ENCODE assay signal across 31 cellular contexts in genomic region chr17:75918112-75918445, GRCh38.
"Had no signal": no experiment of that assay in that cellular context is flagged by ENCODE, and none has a peak within 500 bp of the region (broad histone marks: within the 10 kb centered on the region; RNA-seq: fewer than 3 reads in every experiment).

No MANE protein-coding gene starts in this region.

- DNase-seq: activated CD4-positive, alpha-beta memory T cell treated with anti-CD3 and anti-CD28 coated beads, Interleukin-2, amount 10 ng/mL, durations not matched to agents 7 days and 5 days; activated CD4-positive, alpha-beta T cell treated with anti-CD3 and anti-CD28 coated beads for 1 hour; activated CD4-positive, alpha-beta T cell treated with anti-CD3 and anti-CD28 coated beads for 4 hours; activated CD4-positive, alpha-beta T cell treated with anti-CD3 and anti-CD28 coated beads, Interleukin-2, amount 10 ng/mL, durations not matched to agents 7 days and 5 days; activated CD4-positive, alpha-beta T cell treated with anti-CD3 and anti-CD28 coated beads, Interleukin-2, amount 50 U/mL, for 4 hours; activated CD4-positive, CD25-positive, alpha-beta regulatory T cell; activated CD8-positive, alpha-beta memory T cell treated with anti-CD3 and anti-CD28 coated beads, Interleukin-2, amount 50 U/mL, for 48 hours; activated gamma-delta T cell; activated naive CD4-positive, alpha-beta T cell; activated naive CD4-positive, alpha-beta T cell treated with anti-CD3 and anti-CD28 coated beads, Interleukin-2, amount 10 ng/mL, durations not matched to agents 7 days and 5 days; activated naive CD8-positive, alpha-beta T cell treated with anti-CD3 and anti-CD28 coated beads, Interleukin-2, amount 10 ng/mL, durations not matched to agents 7 days and 5 days; activated T-cell treated with anti-CD3 and anti-CD28 coated beads for 4 hours; activated T-cell treated with anti-CD3 and anti-CD28 coated beads, Interleukin-2, amount 50 U/mL, for 24 hours; activated T-cell treated with anti-CD3 and anti-CD28 coated beads, Interleukin-2, amount 50 U/mL, for 72 hours; central memory CD4-positive, alpha-beta T cell; cerebellar nuclear complex; colonic mucosa; effector CD8-positive, alpha-beta T cell; esophagus squamous epithelium; foreskin melanocyte; heart right ventricle; T-helper 9 cell had no signal

- H3K4me3 ChIP-seq: ascending aorta, breast epithelium, cardiac muscle cell, colonic mucosa, esophagus squamous epithelium, gastroesophageal sphincter, heart right ventricle had no signal

- ATAC-seq: activated naive CD4-positive, alpha-beta T cell treated with anti-CD3 and anti-CD28 coated beads, Interleukin-2, amount 50 U/mL, for 72 hours; activated T-cell treated with anti-CD3 and anti-CD28 coated beads, Interleukin-2, amount 50 U/mL, for 72 hours; gastroesophageal sphincter; heart right ventricle had no signal

- H3K9me3 ChIP-seq: ascending aorta, breast epithelium, colonic mucosa, esophagus squamous epithelium, gastroesophageal sphincter, heart right ventricle had no signal

- H3K27ac Mint-ChIP-seq: activated CD4-positive, alpha-beta memory T cell treated with anti-CD3 and anti-CD28 coated beads, Interleukin-2, amount 10 ng/mL, durations not matched to agents 7 days and 5 days; activated CD4-positive, alpha-beta T cell treated with anti-CD3 and anti-CD28 coated beads, Interleukin-2, amount 10 ng/mL, durations not matched to agents 7 days and 5 days; activated naive CD4-positive, alpha-beta T cell treated with anti-CD3 and anti-CD28 coated beads, Interleukin-2, amount 10 ng/mL, durations not matched to agents 7 days and 5 days; activated naive CD4-positive, alpha-beta T cell treated with anti-CD3 and anti-CD28 coated beads, Interleukin-2, amount 50 U/mL, for 72 hours; activated naive CD8-positive, alpha-beta T cell treated with anti-CD3 and anti-CD28 coated beads, Interleukin-2, amount 10 ng/mL, durations not matched to agents 7 days and 5 days; activated T-cell treated with anti-CD3 and anti-CD28 coated beads, Interleukin-2, amount 50 U/mL, for 24 hours; activated T-cell treated with anti-CD3 and anti-CD28 coated beads, Interleukin-2, amount 50 U/mL, for 72 hours had no signal

- H3K27ac ChIP-seq: ascending aorta, breast epithelium, cardiac muscle cell, colonic mucosa, epithelial cell of prostate, esophagus squamous epithelium, gastroesophageal sphincter, heart right ventricle had no signal

- H3K36me3 ChIP-seq: breast epithelium, cardiac muscle cell, colonic mucosa had no signal

- H3K27me3 ChIP-seq: ascending aorta, breast epithelium, cardiac muscle cell, colonic mucosa, esophagus squamous epithelium, gastroesophageal sphincter, heart right ventricle had no signal

- H3K4me1 Mint-ChIP-seq: brain had no signal

- H3K9me3 Mint-ChIP-seq: activated CD4-positive, alpha-beta memory T cell treated with anti-CD3 and anti-CD28 coated beads, Interleukin-2, amount 10 ng/mL, durations not matched to agents 7 days and 5 days; activated CD4-positive, alpha-beta T cell treated with anti-CD3 and anti-CD28 coated beads, Interleukin-2, amount 10 ng/mL, durations not matched to agents 7 days and 5 days; activated naive CD4-positive, alpha-beta T cell treated with anti-CD3 and anti-CD28 coated beads, Interleukin-2, amount 10 ng/mL, durations not matched to agents 7 days and 5 days; activated naive CD4-positive, alpha-beta T cell treated with anti-CD3 and anti-CD28 coated beads, Interleukin-2, amount 50 U/mL, for 72 hours; activated naive CD8-positive, alpha-beta T cell treated with anti-CD3 and anti-CD28 coated beads, Interleukin-2, amount 10 ng/mL, durations not matched to agents 7 days and 5 days; activated T-cell treated with anti-CD3 and anti-CD28 coated beads, Interleukin-2, amount 50 U/mL, for 24 hours; activated T-cell treated with anti-CD3 and anti-CD28 coated beads, Interleukin-2, amount 50 U/mL, for 72 hours; brain had no signal

- FAIRE-seq: endometrium, endothelial cell of umbilical vein had no signal

- H3K4me3 Mint-ChIP-seq: activated CD4-positive, alpha-beta memory T cell treated with anti-CD3 and anti-CD28 coated beads, Interleukin-2, amount 10 ng/mL, durations not matched to agents 7 days and 5 days; activated CD4-positive, alpha-beta T cell treated with anti-CD3 and anti-CD28 coated beads, Interleukin-2, amount 10 ng/mL, durations not matched to agents 7 days and 5 days; activated naive CD4-positive, alpha-beta T cell treated with anti-CD3 and anti-CD28 coated beads, Interleukin-2, amount 10 ng/mL, durations not matched to agents 7 days and 5 days; activated naive CD8-positive, alpha-beta T cell treated with anti-CD3 and anti-CD28 coated beads, Interleukin-2, amount 10 ng/mL, durations not matched to agents 7 days and 5 days; activated T-cell treated with anti-CD3 and anti-CD28 coated beads, Interleukin-2, amount 50 U/mL, for 24 hours; activated T-cell treated with anti-CD3 and anti-CD28 coated beads, Interleukin-2, amount 50 U/mL, for 72 hours; brain had no signal

- H3K4me1 ChIP-seq: ascending aorta, breast epithelium, colonic mucosa, gastroesophageal sphincter had no signal

- H3K27me3 Mint-ChIP-seq: activated CD4-positive, alpha-beta memory T cell treated with anti-CD3 and anti-CD28 coated beads, Interleukin-2, amount 10 ng/mL, durations not matched to agents 7 days and 5 days; activated CD4-positive, alpha-beta T cell treated with anti-CD3 and anti-CD28 coated beads, Interleukin-2, amount 10 ng/mL, durations not matched to agents 7 days and 5 days; activated naive CD4-positive, alpha-beta T cell treated with anti-CD3 and anti-CD28 coated beads, Interleukin-2, amount 10 ng/mL, durations not matched to agents 7 days and 5 days; activated naive CD8-positive, alpha-beta T cell treated with anti-CD3 and anti-CD28 coated beads, Interleukin-2, amount 10 ng/mL, durations not matched to agents 7 days and 5 days; activated T-cell treated with anti-CD3 and anti-CD28 coated beads, Interleukin-2, amount 50 U/mL, for 24 hours; brain had no signal
